ENCODE assay signal across 20 cellular contexts in genomic region chr3:39435006-39435748, GRCh38. TPM values are rescaled to one million over a fixed set of nuclear protein-coding genes. Genes with fewer than 3 reads are reported as not detected.
DNase-seq lines count a peak whose midpoint lies in the region; ATAC-seq and TF ChIP-seq lines count a peak whose summit lies in the region.
"Had no signal": no experiment of that assay in that cellular context is flagged by ENCODE, and none has a peak within 500 bp of the region (broad histone marks: within the 10 kb centered on the region; RNA-seq: fewer than 3 reads in every experiment).

No MANE protein-coding gene starts in this region.

- H3K9me3 Mint-ChIP-seq in GM23338 (no peaks in the 10 kb centered on the region), neural progenitor cell (no peaks in the 10 kb centered on the region)
- H3K9me3 Mint-ChIP-seq in activated T-cell treated with anti-CD3 and anti-CD28 coated beads, Interleukin-2, amount 50 U/mL, for 72 hours, result no peaks in the 10 kb centered on the region
- H3K9me3 Mint-ChIP-seq: activated T-helper 2 cell treated with anti-CD3 and anti-CD28 coated beads, Interferon-gamma antibody, Interleukin-2, Interleukin-4, amounts not matched to agents 10 μg/mL and 5 μg/mL and 100 μg/mL, durations not matched to agents 14 hours and 24 hours and 36 hours; nephron had no signal

- intact Hi-C loops in head of caudate nucleus (cut with DNase I), result no loop called here

- ATAC-seq in GM23338, result no peak
- ATAC-seq in activated T-cell treated with anti-CD3 and anti-CD28 coated beads, Interleukin-2, amount 50 U/mL, for 72 hours (replicated peaks in 1 of 2), result no peak
- ATAC-seq: psoas muscle had no signal

- H3K4me1 ChIP-seq in GM23338 (ENCODE audit: insufficient read depth) (no peaks in the 10 kb centered on the region), hepatocyte (ENCODE audit: insufficient read depth) (no peaks in the 10 kb centered on the region), neural progenitor cell (no peaks in the 10 kb centered on the region)
- H3K4me1 ChIP-seq: psoas muscle, SJCRH30 had no signal

- H3K4me1 Mint-ChIP-seq in GM23338 (peaks cover 6% of the 10 kb centered on the region; the same call in 1 of the 3 replicates), neural progenitor cell (no peaks in the 10 kb centered on the region)
- H3K4me1 Mint-ChIP-seq in activated T-cell treated with anti-CD3 and anti-CD28 coated beads, Interleukin-2, amount 50 U/mL, for 72 hours (ENCODE audit: low read depth), result no peaks in the 10 kb centered on the region
- H3K4me1 Mint-ChIP-seq: B cell, nephron had no signal

- H3K4me3 ChIP-seq in GM23338 (no peak overlapping the region), hepatocyte (no peak overlapping the region), neural progenitor cell (no peak overlapping the region)
- H3K4me3 ChIP-seq: heart right ventricle, psoas muscle, SJCRH30, thoracic aorta had no signal

- H3K27ac Mint-ChIP-seq in GM23338 (no peak overlapping the region; the same call in 1 of the 2 replicates), neural progenitor cell (no peak overlapping the region)
- no peak overlapping the region for H3K27ac Mint-ChIP-seq in activated T-cell treated with anti-CD3 and anti-CD28 coated beads, Interleukin-2, amount 50 U/mL, for 72 hours
- H3K27ac Mint-ChIP-seq: activated T-helper 2 cell treated with anti-CD3 and anti-CD28 coated beads, Interferon-gamma antibody, Interleukin-2, Interleukin-4, amounts not matched to agents 10 μg/mL and 5 μg/mL and 100 μg/mL, durations not matched to agents 14 hours and 24 hours and 36 hours; B cell; nephron had no signal

- no peaks in the 10 kb centered on the region for H4K20me1 ChIP-seq in GM23338 (replicated peaks; ENCODE audit: insufficient read depth)
- no peaks in the 10 kb centered on the region for H4K20me1 ChIP-seq in hepatocyte (ENCODE audit: insufficient read depth, poor library complexity, severe bottlenecking)
- no peaks in the 10 kb centered on the region for H4K20me1 ChIP-seq in neural progenitor cell (ENCODE audit: low read depth)

- no peaks in the 10 kb centered on the region for H3K79me2 ChIP-seq in GM23338 (replicated peaks; ENCODE audit: insufficient read depth)
- H3K79me2 ChIP-seq in hepatocyte, result no peaks in the 10 kb centered on the region
- no peaks in the 10 kb centered on the region for H3K79me2 ChIP-seq in neural progenitor cell (ENCODE audit: low read depth)

- H3K9me2 ChIP-seq in GM23338 (ENCODE audit: insufficient read depth) (peaks cover 7% of the 10 kb centered on the region; the same call in 1 of the 2 replicates), hepatocyte (replicated peaks; ENCODE audit: insufficient read depth) (no peaks in the 10 kb centered on the region)

- H3K36me3 ChIP-seq in GM23338 (ENCODE audit: insufficient read depth) (no peaks in the 10 kb centered on the region), hepatocyte (replicated peaks; ENCODE audit: insufficient read depth, low read depth) (no peaks in the 10 kb centered on the region), neural progenitor cell (no peaks in the 10 kb centered on the region)
- H3K36me3 ChIP-seq: heart right ventricle, SJCRH30, thoracic aorta had no signal

- H3K27me3 Mint-ChIP-seq in GM23338 (ENCODE audit: insufficient read depth, low read depth, poor library complexity) (peaks cover 4% of the 10 kb centered on the region), neural progenitor cell (ENCODE audit: insufficient read depth, low read depth) (peaks cover 2% of the 10 kb centered on the region)
- H3K27me3 Mint-ChIP-seq in activated T-cell treated with anti-CD3 and anti-CD28 coated beads, Interleukin-2, amount 50 U/mL, for 72 hours (ENCODE audit: low read depth), result no peaks in the 10 kb centered on the region

- H3K9me3 ChIP-seq in hepatocyte (ENCODE audit: low read depth) (no peaks in the 10 kb centered on the region), neural progenitor cell (ENCODE audit: low read depth) (no peaks in the 10 kb centered on the region)
- H3K9me3 ChIP-seq: heart right ventricle, psoas muscle, SJCRH30, thoracic aorta had no signal

- no peak overlapping the region for H3K9ac ChIP-seq in neural progenitor cell

- H3K4me3 Mint-ChIP-seq in GM23338, result no peak overlapping the region
- no peak overlapping the region for H3K4me3 Mint-ChIP-seq in activated T-cell treated with anti-CD3 and anti-CD28 coated beads, Interleukin-2, amount 50 U/mL, for 72 hours
- H3K4me3 Mint-ChIP-seq in neural progenitor cell, result no peak overlapping the region
- H3K4me3 Mint-ChIP-seq: B cell, nephron had no signal

- H2AFZ ChIP-seq in GM23338 (0 out of 2 replicates have a peak overlapping the region, but pooled peaks have one; percentile 32), hepatocyte (no peak overlapping the region), neural progenitor cell (replicated peaks) (no peak overlapping the region)

- TF ChIP-seq CTCF in GM23338 (conservative IDR thresholded peaks at IDR 0.05; ENCODE audit: low read depth in 2 of 2) (no peak), hepatocyte (IDR thresholded peaks at IDR 0.05; ENCODE audit: poor library complexity) (no peak), neural progenitor cell (IDR thresholded peaks at IDR 0.05) (no peak)

- DNase-seq in COR-L47 (lab: John Stamatoyannopoulos, UW) (peak; percentile 5), GM23338 (ENCODE audit: low spot score) (no peak), SK-N-DZ (ENCODE audit: low spot score) (peak; percentile 93), kidney tubule cell (ENCODE audit: low spot score) (peak; percentile 82), head of caudate nucleus (no peak), hepatocyte (ENCODE audit: low spot score) (no peak), neural progenitor cell (ENCODE audit: low spot score) (no peak)
- no peak for DNase-seq in activated T-cell treated with anti-CD3 and anti-CD28 coated beads, Interleukin-2, amount 50 U/mL, for 72 hours
- DNase-seq: dermis blood vessel endothelial cell, GDM1, heart right ventricle, NCI-H1694 treated with DMSO at 0.1 percent for 48 hours, NCI-H510A, psoas muscle, SJCRH30 had no signal

- H3K4me2 ChIP-seq in GM23338 (no peak overlapping the region), hepatocyte (no peak overlapping the region), neural progenitor cell (no peak overlapping the region)

- H3F3A ChIP-seq in GM23338 (replicated peaks; ENCODE audit: low read depth), result no peaks in the 10 kb centered on the region
- no peaks in the 10 kb centered on the region for H3F3A ChIP-seq in neural progenitor cell (ENCODE audit: low read depth)

- H3K27me3 ChIP-seq in GM23338 (ENCODE audit: insufficient read depth) (no peaks in the 10 kb centered on the region), hepatocyte (no peaks in the 10 kb centered on the region), neural progenitor cell (no peaks in the 10 kb centered on the region)
- H3K27me3 ChIP-seq: heart right ventricle, SJCRH30 had no signal

- WGBS in hepatocyte (ENCODE audit: low lambda C conversion rate, missing lambda C conversion rate), result 69% methylated on average over 1 of the region's 1 CpG

- H3K27ac ChIP-seq in GM23338 (ENCODE audit: low read depth), result no peak overlapping the region
- H3K27ac ChIP-seq in hepatocyte, result no peak overlapping the region
- no peak overlapping the region for H3K27ac ChIP-seq in neural progenitor cell
- H3K27ac ChIP-seq: psoas muscle, SJCRH30, thoracic aorta had no signal

- H3K36me3 Mint-ChIP-seq in GM23338 (ENCODE audit: low read depth), result no peaks in the 10 kb centered on the region
- no peaks in the 10 kb centered on the region for H3K36me3 Mint-ChIP-seq in activated T-cell treated with anti-CD3 and anti-CD28 coated beads, Interleukin-2, amount 50 U/mL, for 72 hours (ENCODE audit: insufficient read depth in 2 of 2)
- no peaks in the 10 kb centered on the region for H3K36me3 Mint-ChIP-seq in neural progenitor cell

TF ChIP-seq in GM23338, 12 proteins besides CTCF, POLR2A, EP300 and RAD21 (continues in another document):
- TF ChIP-seq EZH2phosphoT487 (IDR thresholded peaks at IDR 0.05; ENCODE audit: unreplicated experiment), result no peak
- TF ChIP-seq POLR2AphosphoS5 (IDR thresholded peaks at IDR 0.05; ENCODE audit: low read depth), result no peak
- TF ChIP-seq JUNB (IDR thresholded peaks at IDR 0.05; ENCODE audit: unreplicated experiment), result no peak
- no peak for TF ChIP-seq NANOG (IDR thresholded peaks at IDR 0.05; ENCODE audit: borderline replicate concordance)
- no peak for TF ChIP-seq EZH2 (IDR thresholded peaks at IDR 0.05; ENCODE audit: low read depth, unreplicated experiment)
- no peak for TF ChIP-seq CREB1 (CRISPR knock-in tag; IDR thresholded peaks at IDR 0.05; ENCODE audit: low read depth)
- no peak for TF ChIP-seq ZNF331 (CRISPR knock-in tag; IDR thresholded peaks at IDR 0.05; ENCODE audit: low read depth)
- TF ChIP-seq STAT1 (IDR thresholded peaks at IDR 0.05; ENCODE audit: unreplicated experiment), result no peak

RNA-seq across cellular contexts. Expression of gene RPSA, which starts 28.7 kb away (rescaled TPM):
- 1,658 and 1,827 TPM in 2 replicates for total RNA-seq in GM23338 (2014; rRNA removed; shearing (Covaris generic))
- polyA plus RNA-seq in GM23338 (2016; fragmentation: Nextera tagmentation; extraction: Ambion mirVana) (1,591 and 1,731 TPM in 2 replicates), hepatocyte (249 and 267 TPM in 2 replicates)
- polyA plus RNA-seq in SK-N-DZ (2014; cell fraction: cytosol; rRNA removed), result 2,861 and 2,894 TPM in 2 replicates
- 1,186 and 1,691 TPM in 2 replicates for polyA plus RNA-seq in SK-N-DZ (2014; cell fraction: nucleus; rRNA removed)
- 1,000 to 10,000 TPM; 2,329 to 2,816 TPM for total RNA-seq in activated T-cell treated with anti-CD3 and anti-CD28 coated beads, Interleukin-2, amount 50 U/mL, for 72 hours
- total RNA-seq in hepatocyte (961 and 1,236 TPM in 2 replicates), neural progenitor cell (ENCODE audit: low replicate concordance) (2,504 and 2,714 TPM in 2 replicates)

RNA-seq across cellular contexts. Expression of gene MOBP, which starts 32.3 kb away (rescaled TPM):
- not detected in 2 replicates for total RNA-seq in GM23338 (2014; rRNA removed; shearing (Covaris generic))
- not detected in 2 replicates for polyA plus RNA-seq in GM23338 (2016; fragmentation: Nextera tagmentation; extraction: Ambion mirVana)
- polyA plus RNA-seq in SK-N-DZ (2014; cell fraction: cytosol; rRNA removed), result not detected in 2 replicates
- not detected in 2 replicates for polyA plus RNA-seq in SK-N-DZ (2014; cell fraction: nucleus; rRNA removed)
- under 1 TPM in 1 of 2 donors, not detected in 1; 0.34 TPM for total RNA-seq in activated T-cell treated with anti-CD3 and anti-CD28 coated beads, Interleukin-2, amount 50 U/mL, for 72 hours
- 0.10 and 0.40 TPM in 2 replicates for total RNA-seq in hepatocyte
- 0.17 TPM in 1 of 2 replicates, not detected in the other for polyA plus RNA-seq in hepatocyte
- not detected in 2 replicates for total RNA-seq in neural progenitor cell (ENCODE audit: low replicate concordance)
- total RNA-seq: activated T-helper 2 cell treated with anti-CD3 and anti-CD28 coated beads, Interferon-gamma antibody, Interleukin-2, Interleukin-4, amounts not matched to agents 10 μg/mL and 5 μg/mL and 100 μg/mL, durations not matched to agents 14 hours and 24 hours and 36 hours; B cell; dermis blood vessel endothelial cell; psoas muscle; thoracic aorta had no signal
- polyA plus RNA-seq: esophagus had no signal

RNA-seq across cellular contexts. Expression of gene SLC25A38, which starts 52.0 kb away (rescaled TPM):
- 35.9 and 61.9 TPM in 2 replicates for total RNA-seq in GM23338 (2014; rRNA removed; shearing (Covaris generic))
- polyA plus RNA-seq in GM23338 (2016; fragmentation: Nextera tagmentation; extraction: Ambion mirVana), result 19.8 and 23.9 TPM in 2 replicates
- 26.6 and 29.1 TPM in 2 replicates for polyA plus RNA-seq in SK-N-DZ (2014; cell fraction: cytosol; rRNA removed)
- polyA plus RNA-seq in SK-N-DZ (2014; cell fraction: nucleus; rRNA removed), result 32.6 and 39.8 TPM in 2 replicates
- 10 to 100 TPM; 37.5 to 39.7 TPM for total RNA-seq in activated T-cell treated with anti-CD3 and anti-CD28 coated beads, Interleukin-2, amount 50 U/mL, for 72 hours
- 37.2 and 43.2 TPM in 2 replicates for total RNA-seq in hepatocyte
- polyA plus RNA-seq in hepatocyte, result 32.4 and 35.7 TPM in 2 replicates
- 19.3 and 26.6 TPM in 2 replicates for total RNA-seq in neural progenitor cell (ENCODE audit: low replicate concordance)

Comparison
In these comparisons a context has a peak if more than half of its experiments do, and no peak if none do; other contexts are left out.
1. DNase-seq: peak in COR-L47 (single experiment), SK-N-DZ (single experiment) and kidney tubule cell (single experiment); none in GM23338 (single experiment), head of caudate nucleus (0 of 42), activated T-cell treated with anti-CD3 and anti-CD28 coated beads, Interleukin-2, amount 50 U/mL, for 72 hours (0 of 2), hepatocyte (single experiment) and neural progenitor cell (single experiment).